Comparison of ENCODE assay signal across 9 cellular contexts in the genomic region with DNA sequence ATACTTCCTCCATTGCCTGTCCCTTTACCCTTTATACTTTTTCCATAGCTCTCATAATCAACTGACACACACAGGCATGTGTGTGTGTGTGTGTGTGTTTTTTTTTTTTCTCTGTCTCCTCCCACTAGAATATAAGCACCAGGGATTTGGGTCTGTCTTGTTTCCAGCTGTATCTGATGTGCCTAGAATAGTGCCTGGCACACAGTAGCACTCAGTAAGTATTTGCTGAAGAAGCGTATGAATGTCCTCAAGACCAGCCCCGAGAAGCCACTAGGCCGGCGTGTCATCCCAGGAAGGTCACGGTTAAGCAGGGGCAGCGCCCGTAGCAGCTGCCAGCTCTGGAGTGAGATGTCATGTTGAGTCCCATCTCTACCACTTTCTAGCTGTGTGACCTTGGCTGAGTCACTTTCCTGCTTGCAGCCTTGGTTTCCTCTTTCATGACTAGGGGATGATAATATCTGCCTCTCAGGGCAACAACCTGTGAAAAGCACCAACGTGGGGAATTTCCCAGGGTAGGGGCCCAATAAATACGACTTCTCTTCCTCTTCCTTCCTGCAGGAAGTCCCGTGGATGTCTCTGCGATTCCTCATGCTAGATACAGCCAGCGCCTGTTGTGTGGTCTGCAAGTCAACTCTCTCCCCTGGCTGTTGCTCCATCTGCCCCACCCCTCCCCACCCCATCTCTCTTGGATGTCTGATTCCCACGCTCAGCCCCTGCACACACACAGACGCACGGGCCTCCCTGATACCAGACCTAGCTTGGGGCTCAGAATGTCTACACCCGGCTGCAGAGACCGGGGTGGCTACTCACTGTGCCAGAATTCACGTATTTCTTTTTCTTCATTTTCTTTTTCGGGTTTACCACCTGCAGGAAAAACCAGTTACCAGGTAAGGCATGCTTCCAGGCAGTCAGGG. TPM values are rescaled to one million over a fixed set of nuclear protein-coding genes. Genes with fewer than 3 reads are reported as not detected.
DNase-seq lines count a peak whose midpoint lies in the region; ATAC-seq and FAIRE-seq lines count a peak whose summit lies in the region.
"Had no signal": no experiment of that assay in that cellular context is flagged by ENCODE, and none has a peak within 500 bp of the region (broad histone marks: within the 10 kb centered on the region; RNA-seq: fewer than 3 reads in every experiment).

No MANE protein-coding gene starts in this region.

- ATAC-seq in GM18520 (IDR thresholded peaks at IDR 0.05; ENCODE audit: unreplicated experiment) (peak; percentile 52), esophagus mucosa (peak; percentile 61)

- DNase-seq in HTR-8/SVneo (ENCODE audit: insufficient read length, low spot score) (no peak), NCI-H82 treated with DMSO at 0.1 percent for 48 hours (lab: John Stamatoyannopoulos, UW; ENCODE audit: unreplicated experiment) (no peak), frontal cortex (ENCODE audit: low spot score in 2 of 2) (no peak), NCI-H2227 treated with DMSO at 0.1 percent for 48 hours (lab: John Stamatoyannopoulos, UW) (no peak)
- peak; percentile 61 to 67 for DNase-seq in activated CD4-positive, alpha-beta T cell treated with anti-CD3 and anti-CD28 coated beads, Interleukin-2, amount 50 U/mL, for 4 hours
- peak; percentile 26 to 27 for DNase-seq in stimulated activated CD8-positive, alpha-beta memory T cell treated with anti-CD3 and anti-CD28 coated beads, Interleukin-7, amount 100 ng/mL, for 1 hour (ENCODE audit: low read depth in 2 of 2)

- peak; percentile 67 for FAIRE-seq in HTR-8/SVneo (lab: Jason Lieb, UNC)
- FAIRE-seq in frontal cortex (lab: Jason Lieb, UNC) = no peak

RNA-seq across cellular contexts. Expression of a gene that starts 58.1 kb away (rescaled TPM):
- total RNA-seq in esophagus mucosa (0.36 TPM), frontal cortex (not detected)
- total RNA-seq: myocyte had no signal

Comparison
In these comparisons a context has a peak if more than half of its experiments do, and no peak if none do; other contexts are left out.
1. DNase-seq: peak in activated CD4-positive, alpha-beta T cell treated with anti-CD3 and anti-CD28 coated beads, Interleukin-2, amount 50 U/mL, for 4 hours (2 of 2) and stimulated activated CD8-positive, alpha-beta memory T cell treated with anti-CD3 and anti-CD28 coated beads, Interleukin-7, amount 100 ng/mL, for 1 hour (2 of 2); none in HTR-8/SVneo (single experiment), NCI-H82 treated with DMSO at 0.1 percent for 48 hours (single experiment), frontal cortex (0 of 2) and NCI-H2227 treated with DMSO at 0.1 percent for 48 hours (single experiment).